In the genomic region with DNA sequence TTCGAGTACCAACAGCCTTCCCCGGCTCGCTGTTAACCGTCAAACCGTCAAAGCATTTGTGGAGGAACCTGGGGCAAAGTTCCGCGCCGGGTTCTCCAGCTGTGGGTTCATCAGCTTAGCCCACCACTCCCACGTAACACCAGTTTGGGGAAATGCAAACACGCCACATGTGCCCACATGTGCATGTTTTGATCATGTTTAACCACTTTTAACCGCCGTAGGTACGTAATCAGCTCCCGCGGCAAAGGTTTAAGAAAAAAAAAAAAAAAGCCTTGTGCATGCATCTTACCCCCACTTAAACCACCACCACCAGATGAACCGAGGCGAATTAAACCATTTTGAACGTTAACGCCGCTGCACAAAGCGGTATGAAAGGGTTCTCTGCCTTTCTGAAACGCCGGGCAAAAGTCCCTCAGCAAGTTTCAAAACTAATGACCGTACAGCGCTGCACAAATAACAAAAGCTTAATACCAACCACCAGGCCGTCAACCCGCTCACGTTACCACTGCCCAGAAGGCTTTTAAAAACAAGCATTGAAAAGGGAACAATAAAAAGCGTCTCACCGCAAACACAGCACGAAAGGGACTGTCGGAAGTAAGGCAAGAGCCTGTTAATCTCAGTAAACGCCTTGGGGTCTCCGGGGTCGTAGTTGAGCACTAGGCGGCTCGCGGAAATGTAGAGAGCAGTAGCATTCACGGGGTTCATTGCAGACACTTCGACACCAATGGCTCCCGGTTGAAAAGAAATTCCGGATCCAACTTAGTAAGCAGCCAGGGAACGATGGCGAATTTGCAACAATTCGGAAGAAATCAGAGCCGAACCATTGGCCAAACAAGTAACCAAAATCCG, we compare ENCODE assay signal across 1 cellular context.
TF ChIP-seq lines count a peak whose summit lies in the region.

No MANE protein-coding gene starts in this region.

TF ChIP-seq in H1, 55 proteins besides CTCF, POLR2A, EP300 and RAD21:
- no peak for TF ChIP-seq KDM4A (IDR thresholded peaks at IDR 0.05; ENCODE audit: low read depth, low read length, severe bottlenecking)
- TF ChIP-seq BACH1 (IDR thresholded peaks at IDR 0.05; ENCODE audit: low read length) = no peak
- 0 out of 4 replicates have a peak, but pooled peaks of 1 of the 2 experiments have one; percentile 16 for TF ChIP-seq HDAC2 (IDR thresholded peaks at IDR 0.05; ENCODE audit: borderline replicate concordance in 1 of 2, low read depth in 2 of 2, low read length in 2 of 2)
- no peak for TF ChIP-seq MAFK (IDR thresholded peaks at IDR 0.05; ENCODE audit: low read depth, low read length)
- no peak for TF ChIP-seq KDM5A (IDR thresholded peaks at IDR 0.05; ENCODE audit: low read length)
- TF ChIP-seq SAP30 (IDR thresholded peaks at IDR 0.05; ENCODE audit: insufficient read depth, insufficient replicate concordance, low read length) = peak; percentile 45
- TF ChIP-seq SIN3A (conservative IDR thresholded peaks at IDR 0.05 in 1 of 2, IDR thresholded peaks at IDR 0.05 in 1 of 2; ENCODE audit: low read depth in 1 of 2, low read length in 2 of 2) = peak; percentile 32 to 46; a peak in 2 of 4 replicates
- no peak for TF ChIP-seq GABPA (IDR thresholded peaks at IDR 0.05; ENCODE audit: borderline replicate concordance, insufficient read depth, low read length)
- TF ChIP-seq SP2 (IDR thresholded peaks at IDR 0.05; ENCODE audit: low read length) = no peak
- no peak for TF ChIP-seq SIX5 (IDR thresholded peaks at IDR 0.05; ENCODE audit: low read depth, low read length)
- no peak for TF ChIP-seq NANOG (IDR thresholded peaks at IDR 0.05; ENCODE audit: insufficient read depth, low read depth, low read length, poor library complexity, severe bottlenecking)
- no peak for TF ChIP-seq RXRA (IDR thresholded peaks at IDR 0.05; ENCODE audit: insufficient read depth, low read depth, low read length)
- TF ChIP-seq CBX5 (IDR thresholded peaks at IDR 0.05; ENCODE audit: low read depth, low read length) = no peak
- no peak for TF ChIP-seq EGR1 (IDR thresholded peaks at IDR 0.05; ENCODE audit: borderline replicate concordance, low read depth, low read length)
- TF ChIP-seq SIRT6 (IDR thresholded peaks at IDR 0.05; ENCODE audit: low read length) = no peak
- TF ChIP-seq BCL11A (IDR thresholded peaks at IDR 0.05; ENCODE audit: low read depth in 2 of 2, low read length in 2 of 2) = no peak
- no peak for TF ChIP-seq SRF (IDR thresholded peaks at IDR 0.05; ENCODE audit: low read depth, low read length)
- TF ChIP-seq POLR2AphosphoS5 (IDR thresholded peaks at IDR 0.05; ENCODE audit: low read depth, low read length) = no peak; the same call in 1 of the 2 replicates
